In genomic region chr5:75279324-75279723, GRCh38 we compare ENCODE assay signal across 28 cellular contexts. TPM values are rescaled to one million over a fixed set of nuclear protein-coding genes. Genes with fewer than 3 reads are reported as not detected.
"Had no signal": no experiment of that assay in that cellular context is flagged by ENCODE, and none has a peak within 500 bp of the region (broad histone marks: within the 10 kb centered on the region; RNA-seq: fewer than 3 reads in every experiment).

No MANE protein-coding gene starts in this region.

- H3K4me3 Mint-ChIP-seq: activated CD4-positive, alpha-beta T cell treated with anti-CD3 and anti-CD28 coated beads for 36 hours; activated CD8-positive, alpha-beta memory T cell treated with anti-CD3 and anti-CD28 coated beads, Interleukin-2, amount 10 ng/mL, durations not matched to agents 7 days and 5 days; activated CD8-positive, alpha-beta T cell treated with anti-CD3 and anti-CD28 coated beads, Interleukin-2, amount 10 ng/mL, durations not matched to agents 7 days and 5 days; activated naive CD8-positive, alpha-beta T cell; effector memory CD8-positive, alpha-beta T cell; nephron; stimulated activated effector memory CD8-positive, alpha-beta T cell treated with anti-CD3 and anti-CD28 coated beads, Interleukin-12 subunit alpha, Interleukin-12 subunit beta, amount 100 ng/mL, for 72 hours; stimulated activated naive CD8-positive, alpha-beta T cell treated with anti-CD3 and anti-CD28 coated beads, Interleukin-15, Interleukin-2, amounts not matched to agents 100 ng/mL and 50 ng/mL, for 24 hours had no signal

- H2AFZ ChIP-seq: hepatocyte had no signal

- DNase-seq: activated CD4-positive, alpha-beta T cell treated with anti-CD3 and anti-CD28 coated beads for 36 hours; activated CD4-positive, CD25-positive, alpha-beta regulatory T cell; activated CD8-positive, alpha-beta memory T cell treated with anti-CD3 and anti-CD28 coated beads, Interleukin-2, amount 10 ng/mL, durations not matched to agents 7 days and 5 days; activated CD8-positive, alpha-beta T cell treated with anti-CD3 and anti-CD28 coated beads, Interleukin-2, amount 10 ng/mL, durations not matched to agents 7 days and 5 days; activated naive CD4-positive, alpha-beta T cell treated with Interleukin-2 at 50 U/mL for 16 hours; activated T-cell treated with anti-CD3 and anti-CD28 coated beads, Interleukin-2, amount 50 U/mL, for 48 hours; anterior cingulate cortex; body of pancreas; cerebellar nuclear complex; cortex of kidney; effector memory CD8-positive, alpha-beta T cell; islet precursor cell; left ventricle myocardium inferior; sigmoid colon; small intestine; stimulated activated CD4-positive, alpha-beta T cell treated with anti-CD3 and anti-CD28 coated beads, Interleukin-4, amount 100 ng/mL, for 24 hours; trophoblast cell had no signal

- H3K27ac Mint-ChIP-seq: activated CD4-positive, alpha-beta T cell treated with anti-CD3 and anti-CD28 coated beads for 36 hours; activated CD8-positive, alpha-beta memory T cell treated with anti-CD3 and anti-CD28 coated beads, Interleukin-2, amount 10 ng/mL, durations not matched to agents 7 days and 5 days; activated CD8-positive, alpha-beta T cell treated with anti-CD3 and anti-CD28 coated beads, Interleukin-2, amount 10 ng/mL, durations not matched to agents 7 days and 5 days; activated naive CD8-positive, alpha-beta T cell; activated T-helper 2 cell treated with anti-CD3 and anti-CD28 coated beads, Interferon-gamma antibody, Interleukin-2, Interleukin-4, amounts not matched to agents 10 μg/mL and 5 μg/mL and 100 μg/mL, durations not matched to agents 14 hours and 24 hours and 36 hours; effector memory CD8-positive, alpha-beta T cell; nephron; stimulated activated effector memory CD8-positive, alpha-beta T cell treated with anti-CD3 and anti-CD28 coated beads, Interleukin-12 subunit alpha, Interleukin-12 subunit beta, amount 100 ng/mL, for 72 hours; stimulated activated naive CD8-positive, alpha-beta T cell treated with anti-CD3 and anti-CD28 coated beads, Interleukin-15, Interleukin-2, amounts not matched to agents 100 ng/mL and 50 ng/mL, for 24 hours had no signal

- H3K9me3 ChIP-seq: body of pancreas, gastroesophageal sphincter, left ventricle myocardium inferior, sigmoid colon, thoracic aorta had no signal

- H3K36me3 Mint-ChIP-seq: activated CD8-positive, alpha-beta memory T cell treated with anti-CD3 and anti-CD28 coated beads, Interleukin-2, amount 10 ng/mL, durations not matched to agents 7 days and 5 days; activated naive CD8-positive, alpha-beta T cell; stimulated activated effector memory CD8-positive, alpha-beta T cell treated with anti-CD3 and anti-CD28 coated beads, Interleukin-12 subunit alpha, Interleukin-12 subunit beta, amount 100 ng/mL, for 72 hours had no signal

- H3K4me1 Mint-ChIP-seq: activated CD4-positive, alpha-beta T cell treated with anti-CD3 and anti-CD28 coated beads for 36 hours; activated CD8-positive, alpha-beta memory T cell treated with anti-CD3 and anti-CD28 coated beads, Interleukin-2, amount 10 ng/mL, durations not matched to agents 7 days and 5 days; nephron; stimulated activated effector memory CD8-positive, alpha-beta T cell treated with anti-CD3 and anti-CD28 coated beads, Interleukin-12 subunit alpha, Interleukin-12 subunit beta, amount 100 ng/mL, for 72 hours had no signal

- H3K4me2 ChIP-seq: hepatocyte had no signal

- H3K9me3 Mint-ChIP-seq: activated T-helper 2 cell treated with anti-CD3 and anti-CD28 coated beads, Interferon-gamma antibody, Interleukin-2, Interleukin-4, amounts not matched to agents 10 μg/mL and 5 μg/mL and 100 μg/mL, durations not matched to agents 14 hours and 24 hours and 36 hours; effector memory CD8-positive, alpha-beta T cell; nephron; stimulated activated effector memory CD8-positive, alpha-beta T cell treated with anti-CD3 and anti-CD28 coated beads, Interleukin-12 subunit alpha, Interleukin-12 subunit beta, amount 100 ng/mL, for 72 hours; stimulated activated naive CD8-positive, alpha-beta T cell treated with anti-CD3 and anti-CD28 coated beads, Interleukin-15, Interleukin-2, amounts not matched to agents 100 ng/mL and 50 ng/mL, for 24 hours had no signal

- H3K79me2 ChIP-seq: hepatocyte had no signal

- H3K36me3 ChIP-seq: cardiac muscle cell, gastroesophageal sphincter, left ventricle myocardium inferior, sigmoid colon, thoracic aorta had no signal

- H3K27me3 Mint-ChIP-seq: activated CD4-positive, alpha-beta T cell treated with anti-CD3 and anti-CD28 coated beads for 36 hours; activated naive CD8-positive, alpha-beta T cell; stimulated activated naive CD8-positive, alpha-beta T cell treated with anti-CD3 and anti-CD28 coated beads, Interleukin-15, Interleukin-2, amounts not matched to agents 100 ng/mL and 50 ng/mL, for 24 hours had no signal

- H3K4me1 ChIP-seq: body of pancreas, gastroesophageal sphincter, left ventricle myocardium inferior, sigmoid colon had no signal

- H3K27me3 ChIP-seq: body of pancreas, cardiac muscle cell, gastroesophageal sphincter, hepatocyte, sigmoid colon had no signal

- H3K4me3 ChIP-seq: body of pancreas, cardiac muscle cell, gastroesophageal sphincter, hepatocyte, left ventricle myocardium inferior, sigmoid colon, thoracic aorta had no signal

- H3K27ac ChIP-seq: body of pancreas, cardiac muscle cell, gastroesophageal sphincter, hepatocyte, left ventricle myocardium inferior, sigmoid colon, thoracic aorta had no signal

- ATAC-seq: activated CD4-positive, alpha-beta T cell treated with anti-CD3 and anti-CD28 coated beads for 36 hours; activated CD8-positive, alpha-beta memory T cell treated with anti-CD3 and anti-CD28 coated beads, Interleukin-2, amount 10 ng/mL, durations not matched to agents 7 days and 5 days; activated CD8-positive, alpha-beta T cell treated with anti-CD3 and anti-CD28 coated beads, Interleukin-2, amount 10 ng/mL, durations not matched to agents 7 days and 5 days; body of pancreas; effector memory CD8-positive, alpha-beta T cell; esophagus mucosa; gastroesophageal sphincter; stimulated activated effector memory CD8-positive, alpha-beta T cell treated with anti-CD3 and anti-CD28 coated beads, Interleukin-12 subunit alpha, Interleukin-12 subunit beta, amount 100 ng/mL, for 72 hours had no signal

RNA-seq across cellular contexts. Expression of gene ANKRD31, which starts 42.6 kb away (rescaled TPM):
- total RNA-seq: lung microvascular endothelial cell had no signal
